In genomic region chr1:196886560-196886959, GRCh38 we compare ENCODE assay signal across 22 cellular contexts. TPM values are rescaled to one million over a fixed set of nuclear protein-coding genes. Genes with fewer than 3 reads are reported as not detected.
"Had no signal": no experiment of that assay in that cellular context is flagged by ENCODE, and none has a peak within 500 bp of the region (broad histone marks: within the 10 kb centered on the region; RNA-seq: fewer than 3 reads in every experiment).

No MANE protein-coding gene starts in this region.

RNA-seq across cellular contexts. Expression of gene CFHR4, which starts 1.3 kb away (rescaled TPM):
- total RNA-seq: activated B cell treated with CpG ODN at 0.5 μM for 24 hours; activated CD4-positive, alpha-beta memory T cell treated with anti-CD3 and anti-CD28 coated beads for 36 hours; activated CD4-positive, alpha-beta T cell treated with anti-CD3 and anti-CD28 coated beads, Interleukin-2, amount 10 ng/mL, durations not matched to agents 24 days and 14 days; activated CD8-positive, alpha-beta memory T cell treated with anti-CD3 and anti-CD28 coated beads for 36 hours; activated CD8-positive, alpha-beta T cell treated with anti-CD3 and anti-CD28 coated beads for 36 hours; activated naive CD4-positive, alpha-beta T cell treated with anti-CD3 and anti-CD28 coated beads for 36 hours; activated naive CD4-positive, alpha-beta T cell treated with anti-CD3 and anti-CD28 coated beads, Interleukin-2, amount 50 U/mL, for 72 hours; activated naive CD8-positive, alpha-beta T cell treated with anti-CD3 and anti-CD28 coated beads for 36 hours; activated T-cell treated with anti-CD3 and anti-CD28 coated beads, Interleukin-2, amount 50 U/mL, for 4 hours; activated T-cell treated with anti-CD3 and anti-CD28 coated beads, Interleukin-2, amount 50 U/mL, for 72 hours; activated T-helper 1 cell treated with anti-CD3 and anti-CD28 coated beads, Interleukin-12 subunit alpha, Interleukin-12 subunit beta, Interleukin-2, Interleukin-4 antibody, amounts not matched to agents 30 ng/mL and 10 ng/mL and 1 ng/mL, durations not matched to agents 14 hours and 24 hours and 36 hours; activated T-helper 17 cell treated with anti-CD3 and anti-CD28 coated beads, Interleukin-2, amount 50 U/mL, for 72 hours; aorta; astrocyte; body of pancreas; breast epithelium; cardiac septum; cerebellum; T-cell; T-helper 1 cell treated with Interleukin-12 subunit alpha and Interleukin-12 subunit beta and Interleukin-4 antibody, amounts not matched to agents 30 ng/mL and 1 ng/mL, for 36 hours; T-helper 17 cell; T-helper 2 cell treated with Interferon-gamma antibody and Interleukin-4, amounts not matched to agents 100 ng/mL and 5 ng/mL, for 36 hours had no signal
- polyA plus RNA-seq: aorta had no signal

RNA-seq across cellular contexts. Expression of gene CFHR2, which starts 57.0 kb away (rescaled TPM):
- total RNA-seq: activated B cell treated with CpG ODN at 0.5 μM for 24 hours; activated CD4-positive, alpha-beta memory T cell treated with anti-CD3 and anti-CD28 coated beads for 36 hours; activated CD8-positive, alpha-beta memory T cell treated with anti-CD3 and anti-CD28 coated beads for 36 hours; activated CD8-positive, alpha-beta T cell treated with anti-CD3 and anti-CD28 coated beads for 36 hours; activated naive CD4-positive, alpha-beta T cell treated with anti-CD3 and anti-CD28 coated beads for 36 hours; activated naive CD4-positive, alpha-beta T cell treated with anti-CD3 and anti-CD28 coated beads, Interleukin-2, amount 50 U/mL, for 72 hours; activated naive CD8-positive, alpha-beta T cell treated with anti-CD3 and anti-CD28 coated beads for 36 hours; activated T-cell treated with anti-CD3 and anti-CD28 coated beads, Interleukin-2, amount 50 U/mL, for 4 hours; activated T-cell treated with anti-CD3 and anti-CD28 coated beads, Interleukin-2, amount 50 U/mL, for 72 hours; activated T-helper 1 cell treated with anti-CD3 and anti-CD28 coated beads, Interleukin-12 subunit alpha, Interleukin-12 subunit beta, Interleukin-2, Interleukin-4 antibody, amounts not matched to agents 30 ng/mL and 10 ng/mL and 1 ng/mL, durations not matched to agents 14 hours and 24 hours and 36 hours; activated T-helper 17 cell treated with anti-CD3 and anti-CD28 coated beads, Interleukin-2, amount 50 U/mL, for 72 hours; aorta; astrocyte; body of pancreas; breast epithelium; cardiac septum; cerebellum; T-cell; T-helper 1 cell treated with Interleukin-12 subunit alpha and Interleukin-12 subunit beta and Interleukin-4 antibody, amounts not matched to agents 30 ng/mL and 1 ng/mL, for 36 hours; T-helper 17 cell; T-helper 2 cell treated with Interferon-gamma antibody and Interleukin-4, amounts not matched to agents 100 ng/mL and 5 ng/mL, for 36 hours had no signal
- polyA plus RNA-seq: aorta had no signal
